ENCODE assay signal across 1 cellular context in genomic region chr18:3247243-3248061, GRCh38.
A peak's percentile ranks its signal among the peaks of the same experiment; 100 is the strongest.
TF ChIP-seq lines count a peak whose summit lies in the region.

MYL12A (plus strand) TSS chr18:3247801; CDS start chr18:3253248, 5,447 bp downstream.

TF ChIP-seq in H1, 55 proteins besides CTCF, POLR2A, EP300 and RAD21:
- TF ChIP-seq RBBP5 (IDR thresholded peaks at IDR 0.05; ENCODE audit: borderline replicate concordance, low read depth, low read length) (peak; percentile 44; the same call in 1 of the 2 replicates), ATF3 (IDR thresholded peaks at IDR 0.05; ENCODE audit: insufficient read depth, low read depth, low read length) (peak; percentile 78), CTBP2 (IDR thresholded peaks at IDR 0.05; ENCODE audit: borderline replicate concordance, insufficient read depth, insufficient read length, low read length) (no peak), CHD7 (IDR thresholded peaks at IDR 0.05; ENCODE audit: insufficient replicate concordance, low read length) (no peak), TBP (IDR thresholded peaks at IDR 0.05; ENCODE audit: low read depth, low read length) (peak; percentile 93), YY1 (IDR thresholded peaks at IDR 0.05; ENCODE audit: low read depth, low read length) (0 out of 2 replicates have a peak, but pooled peaks have one; percentile 31), FOSL1 (IDR thresholded peaks at IDR 0.05; ENCODE audit: insufficient read depth, low read depth, low read length) (no peak), CHD2 (IDR thresholded peaks at IDR 0.05; ENCODE audit: low read length) (0 out of 2 replicates have a peak, but pooled peaks have one; percentile 8), GTF2F1 (IDR thresholded peaks at IDR 0.05; ENCODE audit: borderline replicate concordance, low read depth, low read length) (peak; percentile 65; the same call in 1 of the 2 replicates), EZH2 (IDR thresholded peaks at IDR 0.05; ENCODE audit: low read depth, low read length, severe bottlenecking) (no peak), NRF1 (IDR thresholded peaks at IDR 0.05; ENCODE audit: low read depth, low read length) (peak; percentile 69), JUN (IDR thresholded peaks at IDR 0.05; ENCODE audit: low read depth, low read length) (no peak), CBX8 (IDR thresholded peaks at IDR 0.05; ENCODE audit: borderline replicate concordance, low read depth, low read length) (no peak), RFX5 (IDR thresholded peaks at IDR 0.05; ENCODE audit: borderline replicate concordance, low read depth, low read length) (no peak), EGR1 (IDR thresholded peaks at IDR 0.05; ENCODE audit: borderline replicate concordance, low read depth, low read length) (peak; percentile 80), ZNF274 (IDR thresholded peaks at IDR 0.05; ENCODE audit: borderline replicate concordance, extremely low read depth, low read length) (no peak), SRF (IDR thresholded peaks at IDR 0.05; ENCODE audit: low read depth, low read length) (peak; percentile 93), PHF8 (conservative IDR thresholded peaks at IDR 0.05; ENCODE audit: low read depth, low read length) (peak; percentile 96), HDAC2 (IDR thresholded peaks at IDR 0.05; ENCODE audit: borderline replicate concordance in 1 of 2, low read depth in 2 of 2, low read length in 2 of 2) (peak in 1 of 2 experiments; percentile 51; a peak in 1 of 4 replicates), POLR2AphosphoS5 (IDR thresholded peaks at IDR 0.05; ENCODE audit: low read depth, low read length) (peak; percentile 90), RNF2 (IDR thresholded peaks at IDR 0.05; ENCODE audit: borderline replicate concordance, low read depth, low read length, missing control alignments, poor library complexity, severe bottlenecking) (no peak), MAFK (IDR thresholded peaks at IDR 0.05; ENCODE audit: low read depth, low read length) (no peak), SP4 (IDR thresholded peaks at IDR 0.05; ENCODE audit: low read length) (no peak; the same call in 1 of the 2 replicates), TAF1 (IDR thresholded peaks at IDR 0.05; ENCODE audit: low read depth, low read length) (peak; percentile 95), BRCA1 (IDR thresholded peaks at IDR 0.05; ENCODE audit: low read depth, low read length) (no peak; the same call in 1 of the 2 replicates), ASH2L (IDR thresholded peaks at IDR 0.05; ENCODE audit: low read length) (peak; percentile 79), CREB1 (IDR thresholded peaks at IDR 0.05) (peak; percentile 70), JUND (IDR thresholded peaks at IDR 0.05; ENCODE audit: low read length) (peak; percentile 98), TEAD4 (IDR thresholded peaks at IDR 0.05; ENCODE audit: low read depth, low read length) (peak; percentile 99), SP2 (IDR thresholded peaks at IDR 0.05; ENCODE audit: low read length) (no peak), SUZ12 (IDR thresholded peaks at IDR 0.05; ENCODE audit: low read length) (no peak), RXRA (IDR thresholded peaks at IDR 0.05; ENCODE audit: insufficient read depth, low read depth, low read length) (no peak), SIX5 (IDR thresholded peaks at IDR 0.05; ENCODE audit: low read depth, low read length) (peak; percentile 42), HDAC6 (IDR thresholded peaks at IDR 0.05; ENCODE audit: low read depth, low read length) (no peak), NANOG (IDR thresholded peaks at IDR 0.05; ENCODE audit: insufficient read depth, low read depth, low read length, poor library complexity, severe bottlenecking) (no peak), SAP30 (IDR thresholded peaks at IDR 0.05; ENCODE audit: insufficient read depth, insufficient replicate concordance, low read length) (no peak), SIN3A (conservative IDR thresholded peaks at IDR 0.05 in 1 of 2, IDR thresholded peaks at IDR 0.05 in 1 of 2; ENCODE audit: low read depth in 1 of 2, low read length in 2 of 2) (no peak; a peak in 1 of 4 replicates), CEBPB (IDR thresholded peaks at IDR 0.05; ENCODE audit: low read depth, low read length) (no peak), CBX5 (IDR thresholded peaks at IDR 0.05; ENCODE audit: low read depth, low read length) (no peak), BACH1 (IDR thresholded peaks at IDR 0.05; ENCODE audit: low read length) (peak; percentile 80), KDM1A (IDR thresholded peaks at IDR 0.05; ENCODE audit: borderline replicate concordance, low read length) (no peak), GABPA (IDR thresholded peaks at IDR 0.05; ENCODE audit: borderline replicate concordance, insufficient read depth, low read length) (peak; percentile 90), CHD1 (IDR thresholded peaks at IDR 0.05; ENCODE audit: low read depth, low read length) (peak; percentile 96), POU5F1 (IDR thresholded peaks at IDR 0.05; ENCODE audit: low read depth, low read length) (no peak), KDM4A (IDR thresholded peaks at IDR 0.05; ENCODE audit: low read depth, low read length, severe bottlenecking) (no peak), SP1 (IDR thresholded peaks at IDR 0.05; ENCODE audit: low read depth, low read length) (peak; percentile 83), TAF7 (optimal IDR thresholded peaks at IDR 0.05; ENCODE audit: borderline replicate concordance, low read depth, low read length) (peak; percentile 90), BCL11A (IDR thresholded peaks at IDR 0.05; ENCODE audit: low read depth in 2 of 2, low read length in 2 of 2) (no peak), KDM5A (IDR thresholded peaks at IDR 0.05; ENCODE audit: low read length) (no peak), TCF12 (IDR thresholded peaks at IDR 0.05; ENCODE audit: low read depth, low read length) (0 out of 2 replicates have a peak, but pooled peaks have one; percentile 11), SIRT6 (IDR thresholded peaks at IDR 0.05; ENCODE audit: low read length) (no peak)
- TF ChIP-seq, protein P1, sequence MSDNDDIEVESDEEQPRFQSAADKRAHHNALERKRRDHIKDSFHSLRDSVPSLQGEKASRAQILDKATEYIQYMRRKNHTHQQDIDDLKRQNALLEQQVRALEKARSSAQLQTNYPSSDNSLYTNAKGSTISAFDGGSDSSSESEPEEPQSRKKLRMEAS (IDR thresholded peaks at IDR 0.05): peak; percentile 51
- TF ChIP-seq, protein P2, sequence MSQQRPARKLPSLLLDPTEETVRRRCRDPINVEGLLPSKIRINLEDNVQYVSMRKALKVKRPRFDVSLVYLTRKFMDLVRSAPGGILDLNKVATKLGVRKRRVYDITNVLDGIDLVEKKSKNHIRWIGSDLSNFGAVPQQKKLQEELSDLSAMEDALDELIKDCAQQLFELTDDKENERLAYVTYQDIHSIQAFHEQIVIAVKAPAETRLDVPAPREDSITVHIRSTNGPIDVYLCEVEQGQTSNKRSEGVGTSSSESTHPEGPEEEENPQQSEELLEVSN (IDR thresholded peaks at IDR 0.05): peak; percentile 64
- TF ChIP-seq, protein P3, sequence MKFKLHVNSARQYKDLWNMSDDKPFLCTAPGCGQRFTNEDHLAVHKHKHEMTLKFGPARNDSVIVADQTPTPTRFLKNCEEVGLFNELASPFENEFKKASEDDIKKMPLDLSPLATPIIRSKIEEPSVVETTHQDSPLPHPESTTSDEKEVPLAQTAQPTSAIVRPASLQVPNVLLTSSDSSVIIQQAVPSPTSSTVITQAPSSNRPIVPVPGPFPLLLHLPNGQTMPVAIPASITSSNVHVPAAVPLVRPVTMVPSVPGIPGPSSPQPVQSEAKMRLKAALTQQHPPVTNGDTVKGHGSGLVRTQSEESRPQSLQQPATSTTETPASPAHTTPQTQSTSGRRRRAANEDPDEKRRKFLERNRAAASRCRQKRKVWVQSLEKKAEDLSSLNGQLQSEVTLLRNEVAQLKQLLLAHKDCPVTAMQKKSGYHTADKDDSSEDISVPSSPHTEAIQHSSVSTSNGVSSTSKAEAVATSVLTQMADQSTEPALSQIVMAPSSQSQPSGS (IDR thresholded peaks at IDR 0.05; ENCODE audit: low read length): peak; percentile 63; the same call in 1 of the 2 replicates
- TF ChIP-seq, protein P4, sequence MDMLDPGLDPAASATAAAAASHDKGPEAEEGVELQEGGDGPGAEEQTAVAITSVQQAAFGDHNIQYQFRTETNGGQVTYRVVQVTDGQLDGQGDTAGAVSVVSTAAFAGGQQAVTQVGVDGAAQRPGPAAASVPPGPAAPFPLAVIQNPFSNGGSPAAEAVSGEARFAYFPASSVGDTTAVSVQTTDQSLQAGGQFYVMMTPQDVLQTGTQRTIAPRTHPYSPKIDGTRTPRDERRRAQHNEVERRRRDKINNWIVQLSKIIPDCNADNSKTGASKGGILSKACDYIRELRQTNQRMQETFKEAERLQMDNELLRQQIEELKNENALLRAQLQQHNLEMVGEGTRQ (IDR thresholded peaks at IDR 0.05; ENCODE audit: low read length): peak; percentile 97
